In the genomic region with DNA sequence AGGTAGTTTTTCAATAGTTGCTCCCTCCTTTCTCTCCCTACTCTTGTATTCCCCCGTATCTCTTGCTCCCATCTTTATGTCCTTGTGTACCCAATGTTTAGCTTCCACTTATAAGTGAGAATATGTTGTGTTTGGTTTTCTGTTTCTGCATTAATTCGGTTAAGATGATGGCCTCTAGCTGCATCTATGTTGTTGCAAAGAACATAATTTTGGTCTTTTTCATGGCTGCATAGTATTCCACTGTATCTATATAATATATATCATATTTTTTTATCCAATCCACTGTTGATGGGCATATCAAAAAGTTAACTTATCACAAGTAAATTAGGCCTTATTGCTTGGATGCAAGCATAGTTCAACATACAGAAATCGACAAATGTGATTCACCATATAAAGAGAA, we compare ENCODE assay signal across 39 cellular contexts.
"Had no signal": no experiment of that assay in that cellular context is flagged by ENCODE, and none has a peak within 500 bp of the region (broad histone marks: within the 10 kb centered on the region; RNA-seq: fewer than 3 reads in every experiment).

No MANE protein-coding gene starts in this region.

- H3K4me3 Mint-ChIP-seq: activated naive CD4-positive, alpha-beta T cell treated with anti-CD3 and anti-CD28 coated beads for 36 hours; activated naive CD4-positive, alpha-beta T cell treated with anti-CD3 and anti-CD28 coated beads, Interleukin-2, amount 10 ng/mL, durations not matched to agents 7 days and 5 days; activated naive CD4-positive, alpha-beta T cell treated with anti-CD3 and anti-CD28 coated beads, Interleukin-2, amount 50 U/mL, for 24 hours; activated naive CD8-positive, alpha-beta T cell; activated naive CD8-positive, alpha-beta T cell treated with anti-CD3 and anti-CD28 coated beads for 36 hours; activated naive CD8-positive, alpha-beta T cell treated with anti-CD3 and anti-CD28 coated beads, Interleukin-2, amount 10 ng/mL, durations not matched to agents 7 days and 5 days; activated naive CD8-positive, alpha-beta T cell treated with anti-CD3 and anti-CD28 coated beads, Interleukin-2, amount 50 U/mL, for 24 hours; activated T-cell treated with anti-CD3 and anti-CD28 coated beads, Interleukin-2, amount 50 U/mL, for 24 hours; activated T-cell treated with anti-CD3 and anti-CD28 coated beads, Interleukin-2, amount 50 U/mL, for 4 hours; activated T-cell treated with anti-CD3 and anti-CD28 coated beads, Interleukin-2, amount 50 U/mL, for 72 hours; activated T-helper 1 cell treated with anti-CD3 and anti-CD28 coated beads, Interleukin-12 subunit alpha, Interleukin-12 subunit beta, Interleukin-2, Interleukin-4 antibody, amounts not matched to agents 30 ng/mL and 10 ng/mL and 1 ng/mL, durations not matched to agents 14 hours and 24 hours and 36 hours; activated T-helper 17 cell treated with anti-CD3 and anti-CD28 coated beads, Interleukin-2, amount 50 U/mL, for 72 hours; brain; central memory CD8-positive, alpha-beta T cell had no signal

- ATAC-seq: activated naive CD4-positive, alpha-beta T cell treated with anti-CD3 and anti-CD28 coated beads, Interleukin-2, amount 50 U/mL, for 72 hours; activated naive CD8-positive, alpha-beta T cell treated with anti-CD3 and anti-CD28 coated beads, Interleukin-2, amount 50 U/mL, for 24 hours; activated T-cell treated with anti-CD3 and anti-CD28 coated beads, Interleukin-2, amount 50 U/mL, for 4 hours; activated T-cell treated with anti-CD3 and anti-CD28 coated beads, Interleukin-2, amount 50 U/mL, for 72 hours; activated T-helper 17 cell treated with anti-CD3 and anti-CD28 coated beads, Interleukin-2, amount 50 U/mL, for 72 hours; body of pancreas had no signal

- H3K4me1 ChIP-seq: adrenal gland, ascending aorta, body of pancreas, breast epithelium had no signal

- DNase-seq: activated effector memory CD4-positive, alpha-beta T cell treated with anti-CD3 and anti-CD28 coated beads, Interleukin-2, amount 50 U/mL, for 16 hours; activated effector memory CD4-positive, alpha-beta T cell treated with Interleukin-2 at 50 U/mL for 16 hours; activated gamma-delta T cell; activated gamma-delta T cell treated with Interleukin-2 at 50 U/mL for 16 hours; activated naive CD4-positive, alpha-beta T cell; activated naive CD4-positive, alpha-beta T cell treated with anti-CD3 and anti-CD28 coated beads for 36 hours; activated naive CD4-positive, alpha-beta T cell treated with anti-CD3 and anti-CD28 coated beads, Interleukin-2, amount 10 ng/mL, durations not matched to agents 7 days and 5 days; activated naive CD4-positive, alpha-beta T cell treated with anti-CD3 and anti-CD28 coated beads, Interleukin-2, amount 50 U/mL, for 16 hours; activated naive CD4-positive, alpha-beta T cell treated with Interleukin-2 at 50 U/mL for 16 hours; activated naive CD8-positive, alpha-beta T cell treated with anti-CD3 and anti-CD28 coated beads for 36 hours; activated naive CD8-positive, alpha-beta T cell treated with anti-CD3 and anti-CD28 coated beads, Interleukin-2, amount 10 ng/mL, durations not matched to agents 7 days and 5 days; activated naive CD8-positive, alpha-beta T cell treated with anti-CD3 and anti-CD28 coated beads, Interleukin-2, amount 50 U/mL, for 24 hours; activated T-cell treated with anti-CD3 and anti-CD28 coated beads, Interleukin-2, amount 50 U/mL, for 24 hours; activated T-cell treated with anti-CD3 and anti-CD28 coated beads, Interleukin-2, amount 50 U/mL, for 4 hours; activated T-cell treated with anti-CD3 and anti-CD28 coated beads, Interleukin-2, amount 50 U/mL, for 48 hours; activated T-cell treated with anti-CD3 and anti-CD28 coated beads, Interleukin-2, amount 50 U/mL, for 72 hours; adrenal gland; amniotic stem cell; amygdala; anterior cingulate cortex; aorta; body of pancreas; brain microvascular endothelial cell; caudate nucleus; central memory CD4-positive, alpha-beta T cell; cerebellar nuclear complex had no signal

- H3K9me3 Mint-ChIP-seq: activated naive CD4-positive, alpha-beta T cell treated with anti-CD3 and anti-CD28 coated beads, Interleukin-2, amount 50 U/mL, for 24 hours had no signal

- H3K4me3 ChIP-seq: adrenal gland, ascending aorta, body of pancreas, breast epithelium, cardiac muscle cell had no signal

- H3K4me1 Mint-ChIP-seq: activated naive CD4-positive, alpha-beta T cell treated with anti-CD3 and anti-CD28 coated beads, Interleukin-2, amount 10 ng/mL, durations not matched to agents 7 days and 5 days; activated naive CD4-positive, alpha-beta T cell treated with anti-CD3 and anti-CD28 coated beads, Interleukin-2, amount 50 U/mL, for 24 hours; activated naive CD8-positive, alpha-beta T cell treated with anti-CD3 and anti-CD28 coated beads for 36 hours; activated naive CD8-positive, alpha-beta T cell treated with anti-CD3 and anti-CD28 coated beads, Interleukin-2, amount 10 ng/mL, durations not matched to agents 7 days and 5 days; activated naive CD8-positive, alpha-beta T cell treated with anti-CD3 and anti-CD28 coated beads, Interleukin-2, amount 50 U/mL, for 24 hours; activated T-helper 17 cell treated with anti-CD3 and anti-CD28 coated beads, Interleukin-2, amount 50 U/mL, for 72 hours; brain; central memory CD8-positive, alpha-beta T cell had no signal

- H3K27me3 Mint-ChIP-seq: activated naive CD4-positive, alpha-beta T cell treated with anti-CD3 and anti-CD28 coated beads, Interleukin-2, amount 10 ng/mL, durations not matched to agents 7 days and 5 days; activated naive CD4-positive, alpha-beta T cell treated with anti-CD3 and anti-CD28 coated beads, Interleukin-2, amount 50 U/mL, for 24 hours; activated naive CD8-positive, alpha-beta T cell; activated naive CD8-positive, alpha-beta T cell treated with anti-CD3 and anti-CD28 coated beads for 36 hours; activated naive CD8-positive, alpha-beta T cell treated with anti-CD3 and anti-CD28 coated beads, Interleukin-2, amount 10 ng/mL, durations not matched to agents 7 days and 5 days; activated naive CD8-positive, alpha-beta T cell treated with anti-CD3 and anti-CD28 coated beads, Interleukin-2, amount 50 U/mL, for 24 hours; activated T-cell treated with anti-CD3 and anti-CD28 coated beads, Interleukin-2, amount 50 U/mL, for 24 hours; activated T-helper 17 cell treated with anti-CD3 and anti-CD28 coated beads, Interleukin-2, amount 50 U/mL, for 72 hours; central memory CD8-positive, alpha-beta T cell had no signal

- H3K27me3 ChIP-seq: adrenal gland, ascending aorta, body of pancreas, brain microvascular endothelial cell had no signal

- H3K36me3 Mint-ChIP-seq: activated naive CD4-positive, alpha-beta T cell treated with anti-CD3 and anti-CD28 coated beads, Interleukin-2, amount 10 ng/mL, durations not matched to agents 7 days and 5 days; activated naive CD4-positive, alpha-beta T cell treated with anti-CD3 and anti-CD28 coated beads, Interleukin-2, amount 50 U/mL, for 24 hours; activated naive CD4-positive, alpha-beta T cell treated with anti-CD3 and anti-CD28 coated beads, Interleukin-2, amount 50 U/mL, for 72 hours; activated naive CD8-positive, alpha-beta T cell; activated naive CD8-positive, alpha-beta T cell treated with anti-CD3 and anti-CD28 coated beads for 36 hours; activated naive CD8-positive, alpha-beta T cell treated with anti-CD3 and anti-CD28 coated beads, Interleukin-2, amount 10 ng/mL, durations not matched to agents 7 days and 5 days; brain had no signal

- FAIRE-seq: astrocyte, bronchial epithelial cell had no signal

- H3K27ac Mint-ChIP-seq: activated naive CD4-positive, alpha-beta T cell treated with anti-CD3 and anti-CD28 coated beads for 36 hours; activated naive CD4-positive, alpha-beta T cell treated with anti-CD3 and anti-CD28 coated beads, Interleukin-2, amount 10 ng/mL, durations not matched to agents 7 days and 5 days; activated naive CD4-positive, alpha-beta T cell treated with anti-CD3 and anti-CD28 coated beads, Interleukin-2, amount 50 U/mL, for 24 hours; activated naive CD4-positive, alpha-beta T cell treated with anti-CD3 and anti-CD28 coated beads, Interleukin-2, amount 50 U/mL, for 72 hours; activated naive CD8-positive, alpha-beta T cell; activated naive CD8-positive, alpha-beta T cell treated with anti-CD3 and anti-CD28 coated beads for 36 hours; activated naive CD8-positive, alpha-beta T cell treated with anti-CD3 and anti-CD28 coated beads, Interleukin-2, amount 10 ng/mL, durations not matched to agents 7 days and 5 days; activated naive CD8-positive, alpha-beta T cell treated with anti-CD3 and anti-CD28 coated beads, Interleukin-2, amount 50 U/mL, for 24 hours; activated T-cell treated with anti-CD3 and anti-CD28 coated beads, Interleukin-2, amount 50 U/mL, for 24 hours; activated T-cell treated with anti-CD3 and anti-CD28 coated beads, Interleukin-2, amount 50 U/mL, for 72 hours; activated T-helper 1 cell treated with anti-CD3 and anti-CD28 coated beads, Interleukin-12 subunit alpha, Interleukin-12 subunit beta, Interleukin-2, Interleukin-4 antibody, amounts not matched to agents 30 ng/mL and 10 ng/mL and 1 ng/mL, durations not matched to agents 14 hours and 24 hours and 36 hours; activated T-helper 17 cell treated with anti-CD3 and anti-CD28 coated beads, Interleukin-2, amount 50 U/mL, for 72 hours; activated T-helper 2 cell treated with anti-CD3 and anti-CD28 coated beads, Interferon-gamma antibody, Interleukin-2, Interleukin-4, amounts not matched to agents 10 μg/mL and 5 μg/mL and 100 μg/mL, durations not matched to agents 14 hours and 24 hours and 36 hours had no signal

- H3K36me3 ChIP-seq: adrenal gland, ascending aorta, brain microvascular endothelial cell, breast epithelium, cardiac muscle cell had no signal

- H3K27ac ChIP-seq: adrenal gland, ascending aorta, body of pancreas, brain microvascular endothelial cell, breast epithelium, cardiac muscle cell had no signal

- H3K9me3 ChIP-seq: adrenal gland had no signal
